ENCODE assay signal across 30 cellular contexts in the genomic region with DNA sequence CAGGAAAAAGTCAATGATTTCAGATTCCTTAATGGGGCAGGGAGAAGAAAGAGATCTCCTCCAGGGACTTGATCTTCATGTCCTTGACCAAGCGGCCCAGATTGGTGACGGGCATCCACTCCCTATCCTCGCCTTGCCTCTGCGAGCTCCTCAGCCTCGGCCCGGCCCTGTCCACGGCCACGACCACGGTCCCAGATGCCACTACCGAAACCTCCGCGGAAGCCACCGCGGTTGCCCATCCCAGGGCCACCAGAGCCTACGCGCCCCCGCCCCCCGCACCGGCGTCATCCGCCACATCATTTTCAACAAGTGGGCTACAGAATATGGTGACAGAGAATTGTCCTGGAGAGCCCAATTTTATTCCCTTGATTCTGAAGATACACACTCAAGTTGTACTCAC.
"Had no signal": no experiment of that assay in that cellular context is flagged by ENCODE, and none has a peak within 500 bp of the region (broad histone marks: within the 10 kb centered on the region; RNA-seq: fewer than 3 reads in every experiment).

No MANE protein-coding gene starts in this region.

- ATAC-seq: activated CD4-positive, CD25-positive, alpha-beta regulatory T cell treated with anti-CD3 and anti-CD28 coated beads, Interleukin-2, amount 50 U/mL, for 24 hours; activated CD8-positive, alpha-beta T cell treated with anti-CD3 and anti-CD28 coated beads for 36 hours; activated naive CD4-positive, alpha-beta T cell treated with anti-CD3 and anti-CD28 coated beads, Interleukin-2, amount 50 U/mL, for 72 hours; activated T-cell treated with anti-CD3 and anti-CD28 coated beads, Interleukin-2, amount 50 U/mL, for 4 hours; activated T-helper 17 cell treated with anti-CD3 and anti-CD28 coated beads, Interleukin-2, amount 50 U/mL, for 72 hours; effector memory CD8-positive, alpha-beta T cell; foreskin keratinocyte; gastrocnemius medialis; heart left ventricle; T-helper 17 cell had no signal

- H3K36me3 ChIP-seq: ascending aorta, breast epithelium, cardiac muscle cell, esophagus muscularis mucosa, gastrocnemius medialis, heart left ventricle, WERI-Rb-1 had no signal

- H3K27ac ChIP-seq: ascending aorta, breast epithelium, cardiac muscle cell, coronary artery, esophagus muscularis mucosa, foreskin keratinocyte, gastrocnemius medialis, heart left ventricle, WERI-Rb-1 had no signal

- DNase-seq: activated B cell treated with CpG ODN at 0.5 μM for 24 hours; activated CD4-positive, alpha-beta T cell treated with anti-CD3 and anti-CD28 coated beads for 48 hours; activated CD4-positive, alpha-beta T cell treated with anti-CD3 and anti-CD28 coated beads, Interleukin-2, amount 50 U/mL, for 1 hour; activated CD4-positive, alpha-beta T cell treated with anti-CD3 and anti-CD28 coated beads, Interleukin-2, amount 50 U/mL, for 48 hours; activated CD8-positive, alpha-beta memory T cell treated with anti-CD3 and anti-CD28 coated beads for 24 hours; activated CD8-positive, alpha-beta T cell treated with anti-CD3 and anti-CD28 coated beads for 36 hours; activated effector memory CD4-positive, alpha-beta T cell treated with Interleukin-2 at 50 U/mL for 16 hours; activated naive CD4-positive, alpha-beta T cell; activated naive CD4-positive, alpha-beta T cell treated with anti-CD3 and anti-CD28 coated beads, Interleukin-2, amount 10 ng/mL, durations not matched to agents 7 days and 5 days; activated naive CD8-positive, alpha-beta T cell treated with anti-CD3 and anti-CD28 coated beads, Interleukin-2, amount 10 ng/mL, durations not matched to agents 7 days and 5 days; activated T-cell treated with anti-CD3 and anti-CD28 coated beads, Interleukin-2, amount 50 U/mL, for 4 hours; effector CD4-positive, alpha-beta T cell; effector memory CD8-positive, alpha-beta T cell; erythroblast; foreskin keratinocyte; gastrocnemius medialis; glutamatergic neuron; heart left ventricle; T-helper 1 cell; T-helper 17 cell; T1000; WERI-Rb-1 had no signal

- H3K9me3 ChIP-seq: ascending aorta, esophagus muscularis mucosa, gastrocnemius medialis had no signal

- H3K27me3 ChIP-seq: ascending aorta, breast epithelium, cardiac muscle cell, esophagus muscularis mucosa, foreskin keratinocyte, gastrocnemius medialis, heart left ventricle had no signal

- H3K4me3 ChIP-seq: ascending aorta, breast epithelium, cardiac muscle cell, coronary artery, esophagus muscularis mucosa, gastrocnemius medialis, heart left ventricle had no signal

- H3K4me1 ChIP-seq: ascending aorta, breast epithelium, esophagus muscularis mucosa, foreskin keratinocyte, gastrocnemius medialis, heart left ventricle had no signal
